ENCODE assay signal across 8 cellular contexts in genomic region chr17:77451894-77452852, GRCh38.
DNase-seq lines count a peak whose midpoint lies in the region; ATAC-seq and TF ChIP-seq lines count a peak whose summit lies in the region.

No MANE protein-coding gene starts in this region.

- peaks cover 2% of the 10 kb centered on the region for H3K36me3 ChIP-seq in brain microvascular endothelial cell (replicated peaks)
- H3K36me3 ChIP-seq in skeletal muscle satellite cell (ENCODE audit: insufficient read depth, low read length), result peaks cover 21% of the 10 kb centered on the region

- peak overlapping the region; percentile 72 for H3K9ac ChIP-seq in skeletal muscle satellite cell (ENCODE audit: low read depth, low read length)

- peaks cover 42% of the 10 kb centered on the region for H3K4me1 ChIP-seq in skeletal muscle satellite cell (ENCODE audit: control insufficient read depth, insufficient read depth, low read length)

- peak overlapping the region; percentile 92 for H3K4me2 ChIP-seq in skeletal muscle satellite cell (ENCODE audit: low read length)

- no peaks in the 10 kb centered on the region for H3K9me3 ChIP-seq in skeletal muscle satellite cell (replicated peaks; ENCODE audit: low read length)

- no peak for TF ChIP-seq CTCF in brain microvascular endothelial cell (IDR thresholded peaks at IDR 0.05; ENCODE audit: low read depth, low read length, missing control alignments)

- no peaks in the 10 kb centered on the region for H3K27me3 ChIP-seq in brain microvascular endothelial cell (replicated peaks)
- H3K27me3 ChIP-seq in skeletal muscle satellite cell (ENCODE audit: control insufficient read depth, insufficient read depth, low read length), result no peaks in the 10 kb centered on the region

- H3K27ac ChIP-seq in brain microvascular endothelial cell, result peak overlapping the region; percentile 78

- in situ Hi-C loops in brain microvascular endothelial cell (cut with HindIII; ENCODE audit: low pct_ligation_motif_present, low sequenced_read_pairs), result loop anchor here (25.0 kb wide), 1 partner anchor 115 kb away; no protein-coding TSS in a partner anchor

- no peak for ATAC-seq in HG03139 (IDR thresholded peaks at IDR 0.05; ENCODE audit: unreplicated experiment)

- peak overlapping the region; percentile 58 for H3K4me3 ChIP-seq in brain microvascular endothelial cell (ENCODE audit: low read depth, low read length)
- peak overlapping the region; percentile 62 for H3K4me3 ChIP-seq in skeletal muscle satellite cell (ENCODE audit: low read length)

- peak; percentile 85 for DNase-seq in activated CD8-positive, alpha-beta memory T cell treated with anti-CD3 and anti-CD28 coated beads for 24 hours
- no peak for DNase-seq in activated CD8-positive, alpha-beta memory T cell treated with anti-CD3 and anti-CD28 coated beads, Interleukin-2, amount 50 U/mL, for 4 hours
- DNase-seq in NCI-H69 (lab: John Stamatoyannopoulos, UW), result peak; percentile 86
- peak; percentile 63 for DNase-seq in brain microvascular endothelial cell
- peak; percentile 65 for DNase-seq in iris pigment epithelial cell (ENCODE audit: low read depth)
- no peak for DNase-seq in central memory CD4-positive, alpha-beta T cell

Comparison
In these comparisons a context has a peak if more than half of its experiments do, and no peak if none do; other contexts are left out.
1. DNase-seq: peak in activated CD8-positive, alpha-beta memory T cell treated with anti-CD3 and anti-CD28 coated beads for 24 hours (single experiment), NCI-H69 (single experiment), brain microvascular endothelial cell (single experiment) and iris pigment epithelial cell (single experiment); none in activated CD8-positive, alpha-beta memory T cell treated with anti-CD3 and anti-CD28 coated beads, Interleukin-2, amount 50 U/mL, for 4 hours (single experiment) and central memory CD4-positive, alpha-beta T cell (single experiment).